ENCODE assay signal across 23 cellular contexts in genomic region chr1:82567308-82567707, GRCh38.
"Had no signal": no experiment of that assay in that cellular context is flagged by ENCODE, and none has a peak within 500 bp of the region (broad histone marks: within the 10 kb centered on the region; RNA-seq: fewer than 3 reads in every experiment).

No MANE protein-coding gene starts in this region.

- H3K27me3 Mint-ChIP-seq: activated CD4-positive, alpha-beta memory T cell treated with anti-CD3 and anti-CD28 coated beads for 36 hours; activated naive CD8-positive, alpha-beta T cell treated with anti-CD3 and anti-CD28 coated beads for 36 hours; T-helper 17 cell had no signal

- H3K36me3 ChIP-seq: heart left ventricle, lower lobe of right lung, neutrophil, ovary, prostate gland, upper lobe of left lung had no signal

- H3K36me3 Mint-ChIP-seq: activated CD4-positive, alpha-beta memory T cell treated with anti-CD3 and anti-CD28 coated beads for 36 hours; activated naive CD8-positive, alpha-beta T cell treated with anti-CD3 and anti-CD28 coated beads for 36 hours; naive thymus-derived CD8-positive, alpha-beta T cell had no signal

- H3K27me3 ChIP-seq: heart left ventricle, neutrophil, ovary, upper lobe of left lung had no signal

- H3K4me1 Mint-ChIP-seq: activated naive CD8-positive, alpha-beta T cell treated with anti-CD3 and anti-CD28 coated beads for 36 hours; T-helper 17 cell had no signal

- H3K27ac Mint-ChIP-seq: activated CD4-positive, alpha-beta memory T cell treated with anti-CD3 and anti-CD28 coated beads for 36 hours; activated naive CD8-positive, alpha-beta T cell treated with anti-CD3 and anti-CD28 coated beads for 36 hours; naive thymus-derived CD8-positive, alpha-beta T cell; T-helper 17 cell had no signal

- H3K4me3 ChIP-seq: heart left ventricle, lower lobe of right lung, ovary, prostate gland, upper lobe of left lung had no signal

- H3K27ac ChIP-seq: epithelial cell of prostate, heart left ventricle, lower lobe of right lung, neutrophil, ovary, prostate gland, upper lobe of left lung had no signal

- H3K9me3 ChIP-seq: heart left ventricle, lower lobe of right lung, neutrophil, ovary, prostate gland, upper lobe of left lung had no signal

- H3K9me3 Mint-ChIP-seq: activated CD4-positive, alpha-beta memory T cell treated with anti-CD3 and anti-CD28 coated beads for 36 hours; activated naive CD8-positive, alpha-beta T cell treated with anti-CD3 and anti-CD28 coated beads for 36 hours had no signal

- H3K4me1 ChIP-seq: lower lobe of right lung, prostate gland, upper lobe of left lung had no signal

- H3K4me3 Mint-ChIP-seq: activated CD4-positive, alpha-beta memory T cell treated with anti-CD3 and anti-CD28 coated beads for 36 hours; activated naive CD8-positive, alpha-beta T cell treated with anti-CD3 and anti-CD28 coated beads for 36 hours; naive thymus-derived CD8-positive, alpha-beta T cell; T-helper 17 cell had no signal

- DNase-seq: activated CD4-positive, alpha-beta memory T cell treated with anti-CD3 and anti-CD28 coated beads for 36 hours; activated CD4-positive, alpha-beta T cell treated with anti-CD3 and anti-CD28 coated beads for 48 hours; activated CD4-positive, CD25-positive, alpha-beta regulatory T cell; activated naive CD4-positive, alpha-beta T cell treated with Interleukin-2 at 50 U/mL for 16 hours; activated naive CD8-positive, alpha-beta T cell treated with anti-CD3 and anti-CD28 coated beads for 36 hours; activated T-cell treated with anti-CD3 and anti-CD28 coated beads, Interleukin-2, amount 50 U/mL, for 48 hours; cerebellar nuclear complex; cortex of kidney; heart left ventricle; islet precursor cell; left colon; lower lobe of right lung; naive thymus-derived CD8-positive, alpha-beta T cell; ovary; right cardiac atrium; stimulated activated CD4-positive, alpha-beta T cell treated with anti-CD3 and anti-CD28 coated beads, Interleukin-12 subunit alpha, Interleukin-12 subunit beta, amount 100 ng/mL, for 4 hours; stimulated activated CD4-positive, alpha-beta T cell treated with anti-CD3 and anti-CD28 coated beads, Interleukin-4, amount 100 ng/mL, for 4 hours; stimulated activated naive CD8-positive, alpha-beta T cell treated with anti-CD3 and anti-CD28 coated beads, Interleukin-15, Interleukin-2, amounts not matched to agents 100 U/mL and 50 U/mL, for 24 hours; T-helper 17 cell; upper lobe of left lung had no signal

- ATAC-seq: heart left ventricle; left colon; lower lobe of right lung; naive thymus-derived CD8-positive, alpha-beta T cell; right cardiac atrium; stimulated activated naive CD8-positive, alpha-beta T cell treated with anti-CD3 and anti-CD28 coated beads, Interleukin-15, Interleukin-2, amounts not matched to agents 100 U/mL and 50 U/mL, for 24 hours; T-helper 17 cell had no signal
